In the genomic region with DNA sequence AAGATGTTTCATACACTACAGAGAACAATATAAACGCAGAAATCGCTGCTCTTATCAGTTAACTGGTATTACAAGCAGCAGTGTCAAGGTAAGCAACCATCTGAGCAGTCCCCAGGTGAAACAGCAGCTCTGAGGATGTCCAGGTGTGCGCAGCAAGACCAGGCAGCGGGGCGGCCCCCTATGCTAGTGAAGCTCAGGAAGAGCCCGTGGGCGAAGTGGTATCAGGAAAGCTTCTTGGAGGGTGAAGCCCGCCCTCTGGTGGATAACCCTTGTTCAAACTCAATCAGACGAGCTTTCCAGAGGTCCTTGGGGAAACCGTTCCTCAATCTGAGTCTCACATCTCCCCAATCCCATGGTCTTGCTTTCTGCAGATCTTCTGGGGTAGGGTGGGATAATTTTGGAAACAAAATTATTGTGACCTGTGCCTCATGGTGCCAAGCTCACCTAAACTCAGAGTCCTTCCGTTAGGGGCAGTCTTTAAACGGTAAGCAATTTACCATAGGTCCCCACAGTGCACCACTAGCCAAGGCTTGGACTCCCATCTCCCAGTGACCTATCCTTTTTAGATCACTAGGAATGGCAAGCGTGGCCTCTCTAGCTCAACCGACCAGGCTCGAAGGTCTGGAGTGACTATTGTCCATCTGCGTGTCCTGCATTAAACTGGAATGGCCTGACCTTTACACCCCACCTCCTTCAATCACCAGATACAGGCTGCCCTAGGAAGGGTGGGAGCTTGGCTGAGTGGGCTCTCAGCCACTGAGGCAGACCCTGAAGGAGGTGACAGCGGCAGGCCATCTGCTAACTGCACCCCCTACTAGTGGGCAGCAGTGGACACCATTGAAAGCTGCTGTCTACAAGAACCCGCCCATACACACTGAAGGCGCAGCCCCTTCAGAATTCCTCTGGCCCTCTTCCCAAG, we compare ENCODE assay signal across 8 cellular contexts. TPM values are rescaled to one million over a fixed set of nuclear protein-coding genes. Genes with fewer than 3 reads are reported as not detected.
DNase-seq lines count a peak whose midpoint lies in the region; ATAC-seq and TF ChIP-seq lines count a peak whose summit lies in the region.

No MANE protein-coding gene starts in this region.

- peaks cover 7% of the 10 kb centered on the region for H3K4me1 ChIP-seq in upper lobe of right lung

- no peak overlapping the region for H3K4me3 Mint-ChIP-seq in activated naive CD4-positive, alpha-beta T cell treated with anti-CD3 and anti-CD28 coated beads for 36 hours
- no peak overlapping the region for H3K4me3 Mint-ChIP-seq in glutamatergic neuron (ENCODE audit: unreplicated experiment)

- H3K27me3 ChIP-seq in upper lobe of right lung: no peaks in the 10 kb centered on the region

- no peaks in the 10 kb centered on the region for H3K27me3 Mint-ChIP-seq in activated naive CD4-positive, alpha-beta T cell treated with anti-CD3 and anti-CD28 coated beads for 36 hours (ENCODE audit: low read depth)
- no peaks in the 10 kb centered on the region for H3K27me3 Mint-ChIP-seq in glutamatergic neuron (ENCODE audit: unreplicated experiment)

- ATAC-seq in upper lobe of right lung (peak; percentile 98), HG02970 (IDR thresholded peaks at IDR 0.05; ENCODE audit: low FRiP score, unreplicated experiment) (no peak)

- no peak overlapping the region for H3K27ac Mint-ChIP-seq in activated naive CD4-positive, alpha-beta T cell treated with anti-CD3 and anti-CD28 coated beads for 36 hours
- H3K27ac Mint-ChIP-seq in glutamatergic neuron (ENCODE audit: unreplicated experiment): no peak overlapping the region

- no peaks in the 10 kb centered on the region for H3K9me3 ChIP-seq in upper lobe of right lung

- no peak overlapping the region for H3K4me3 ChIP-seq in upper lobe of right lung

- no peak overlapping the region for H3K27ac ChIP-seq in upper lobe of right lung

- CTCF ChIA-PET in activated naive CD4-positive, alpha-beta T cell treated with anti-CD3 and anti-CD28 coated beads for 36 hours (lab: Charles Lee): interaction anchor here (0.7 to 6.5 kb wide), 27 partner anchors 8 to 272 kb away, joined by 3 to 143 read pairs (median 7); partner anchors contain the start of genes CEP85, FAM110D, SH3BGRL3 and ZNF593OS

- H3K4me1 Mint-ChIP-seq in activated naive CD4-positive, alpha-beta T cell treated with anti-CD3 and anti-CD28 coated beads for 36 hours (ENCODE audit: low read depth): peaks cover 2% of the 10 kb centered on the region
- H3K4me1 Mint-ChIP-seq in glutamatergic neuron (ENCODE audit: low read depth, unreplicated experiment): no peaks in the 10 kb centered on the region

- H3K36me3 Mint-ChIP-seq in activated naive CD4-positive, alpha-beta T cell treated with anti-CD3 and anti-CD28 coated beads for 36 hours (ENCODE audit: low read depth): no peaks in the 10 kb centered on the region
- H3K36me3 Mint-ChIP-seq in glutamatergic neuron (ENCODE audit: unreplicated experiment): no peaks in the 10 kb centered on the region

- peak; percentile 70 for TF ChIP-seq CTCF in GM10266 (IDR thresholded peaks at IDR 0.05; ENCODE audit: control insufficient read depth, insufficient read depth, low read depth, missing control alignments)
- peak; percentile 80 for TF ChIP-seq CTCF in glutamatergic neuron (IDR thresholded peaks at IDR 0.05; ENCODE audit: partially characterized antibody, unreplicated experiment)
- peak; percentile 80 for TF ChIP-seq CTCF in upper lobe of right lung (IDR thresholded peaks at IDR 0.05)

- DNase-seq in GM10266 (ENCODE audit: extremely low spot score): peak; percentile 74
- DNase-seq in NCI-H1105 (lab: John Stamatoyannopoulos, UW): peak; percentile 91
- DNase-seq in SKM-1 (lab: John Stamatoyannopoulos, UW; ENCODE audit: unreplicated experiment): peak; percentile 60
- peak; percentile 88 for DNase-seq in activated naive CD4-positive, alpha-beta T cell treated with anti-CD3 and anti-CD28 coated beads for 36 hours
- peak; percentile 81 for DNase-seq in glutamatergic neuron
- DNase-seq in pons (ENCODE audit: low spot score): peak; percentile 93
- DNase-seq in upper lobe of right lung: peak; percentile 83

- intact Hi-C loops in activated naive CD4-positive, alpha-beta T cell treated with anti-CD3 and anti-CD28 coated beads for 36 hours (cut with micrococcal nuclease): loop anchor here (1.0 to 2.0 kb wide), 4 partner anchors 18 to 110 kb away; no protein-coding TSS in a partner anchor
- intact Hi-C loops in upper lobe of right lung (cut with DNase I): loop anchor here (5.0 kb wide), 1 partner anchor 38 kb away; no protein-coding TSS in a partner anchor

- no peaks in the 10 kb centered on the region for H3K9me3 Mint-ChIP-seq in activated naive CD4-positive, alpha-beta T cell treated with anti-CD3 and anti-CD28 coated beads for 36 hours
- no peaks in the 10 kb centered on the region for H3K9me3 Mint-ChIP-seq in glutamatergic neuron (ENCODE audit: unreplicated experiment)

- H3K36me3 ChIP-seq in upper lobe of right lung: no peaks in the 10 kb centered on the region

RNA-seq across cellular contexts. Expression of gene FAM110D, which starts 13.6 kb away (rescaled TPM):
- under 1 TPM in 1 of 2 experiments, not detected in 1; 0.07 TPM for total RNA-seq in activated naive CD4-positive, alpha-beta T cell treated with anti-CD3 and anti-CD28 coated beads for 36 hours
- total RNA-seq in glutamatergic neuron (ENCODE audit: unreplicated experiment): 0.25 TPM
- 6.9 TPM for total RNA-seq in upper lobe of right lung

RNA-seq across cellular contexts. Expression of gene C1orf232, which starts 23.5 kb away (rescaled TPM):
- total RNA-seq in activated naive CD4-positive, alpha-beta T cell treated with anti-CD3 and anti-CD28 coated beads for 36 hours: not detected
- not detected for total RNA-seq in glutamatergic neuron (ENCODE audit: unreplicated experiment)
- total RNA-seq in upper lobe of right lung: not detected

RNA-seq across cellular contexts. Expression of gene ZNF593, which starts 24.4 kb away (rescaled TPM):
- total RNA-seq in activated naive CD4-positive, alpha-beta T cell treated with anti-CD3 and anti-CD28 coated beads for 36 hours: 10 to 100 TPM; 24.0 to 26.8 TPM
- 35.9 TPM for total RNA-seq in glutamatergic neuron (ENCODE audit: unreplicated experiment)
- 22.6 TPM for total RNA-seq in upper lobe of right lung

RNA-seq across cellular contexts. Expression of gene ZNF593OS, which starts 26.3 kb away (rescaled TPM):
- total RNA-seq in activated naive CD4-positive, alpha-beta T cell treated with anti-CD3 and anti-CD28 coated beads for 36 hours: not detected
- total RNA-seq in glutamatergic neuron (ENCODE audit: unreplicated experiment): 4.2 TPM
- not detected for total RNA-seq in upper lobe of right lung

RNA-seq across cellular contexts. Expression of gene CNKSR1, which starts 32.0 kb away (rescaled TPM):
- 1 to 10 TPM; 1.5 to 1.8 TPM for total RNA-seq in activated naive CD4-positive, alpha-beta T cell treated with anti-CD3 and anti-CD28 coated beads for 36 hours
- total RNA-seq in glutamatergic neuron (ENCODE audit: unreplicated experiment) (9.9 TPM), upper lobe of right lung (21.6 TPM)
